ENCODE assay signal across 13 cellular contexts in the genomic region with DNA sequence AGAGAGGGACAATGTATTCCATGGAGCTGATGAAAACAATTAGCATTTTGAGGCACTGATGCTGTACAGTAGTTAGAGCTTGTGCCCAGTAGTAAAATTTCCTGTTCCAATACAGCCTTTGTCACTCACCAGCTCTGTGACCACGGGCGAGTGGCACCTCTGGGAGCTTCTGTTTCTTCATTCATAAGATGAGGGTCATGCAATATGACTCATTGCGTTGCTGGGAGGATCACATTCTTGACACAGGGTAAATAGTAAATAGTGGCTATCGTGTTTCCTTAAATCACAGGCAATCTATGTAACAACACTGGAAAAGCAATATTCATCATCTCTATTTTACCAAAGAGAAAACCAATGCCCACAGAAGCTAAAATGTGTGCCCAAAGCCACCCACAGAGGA. TPM values are rescaled to one million over a fixed set of nuclear protein-coding genes. Genes with fewer than 3 reads are reported as not detected.
DNase-seq lines count a peak whose midpoint lies in the region; ATAC-seq, FAIRE-seq and TF ChIP-seq lines count a peak whose summit lies in the region.
"Had no signal": no experiment of that assay in that cellular context is flagged by ENCODE, and none has a peak within 500 bp of the region (broad histone marks: within the 10 kb centered on the region; RNA-seq: fewer than 3 reads in every experiment).

No MANE protein-coding gene starts in this region.

- DNase-seq in HepG2 (ENCODE audit: low spot score) (peak; percentile 8), right lobe of liver (no peak), heart right ventricle (no peak), D721Med (ENCODE audit: insufficient read length, low spot score) (no peak), dermis blood vessel endothelial cell (no peak), ovary (no peak)
- DNase-seq: activated CD4-positive, alpha-beta memory T cell treated with anti-CD3 and anti-CD28 coated beads for 36 hours; amygdala; cortex of kidney had no signal

- H3K27ac ChIP-seq in HepG2 (ENCODE audit: extremely low read length, insufficient read depth, low read length) = no peak overlapping the region
- H3K27ac ChIP-seq in right lobe of liver = no peak overlapping the region
- peak overlapping the region in 8 of 10 donors; percentile 40 to 80 (median 74) for H3K27ac ChIP-seq in heart right ventricle
- no peak overlapping the region for H3K27ac ChIP-seq in ovary
- H3K27ac ChIP-seq: prostate gland had no signal

- in situ Hi-C loops in HepG2 (cut with HindIII; ENCODE audit: extremely low pct_ligation_motif_present, low pct_unique_long_range_greater_than_20kb) = no loop called here

- no peak overlapping the region for H2AFZ ChIP-seq in HepG2 (ENCODE audit: low read length)

- H3K4me3 ChIP-seq in HepG2 (replicated peaks in 1 of 3; ENCODE audit: insufficient read depth in 1 of 3, low read depth in 2 of 3, low read length in 3 of 3) (no peak overlapping the region), right lobe of liver (no peak overlapping the region), heart right ventricle (no peak overlapping the region), ovary (no peak overlapping the region)
- H3K4me3 ChIP-seq: HAP-1, prostate gland had no signal

- no peak overlapping the region for H3K4me2 ChIP-seq in HepG2 (ENCODE audit: low read depth, low read length)

- no peak for TF ChIP-seq CTCF in HepG2 (CRISPR knock-in tag; IDR thresholded peaks at IDR 0.05)
- no peak for TF ChIP-seq CTCF in right lobe of liver (IDR thresholded peaks at IDR 0.05)
- TF ChIP-seq CTCF in heart right ventricle (IDR thresholded peaks at IDR 0.05) = no peak
- no peak for TF ChIP-seq CTCF in D721Med (IDR thresholded peaks at IDR 0.05; ENCODE audit: insufficient read depth, missing control alignments)
- TF ChIP-seq CTCF in ovary (IDR thresholded peaks at IDR 0.05) = no peak

- 13% methylated on average over 4 of the region's 4 CpGs for WGBS in HepG2 (ENCODE audit: low lambda C conversion rate)
- 71% methylated on average over 4 of the region's 4 CpGs for WGBS in right lobe of liver (ENCODE audit: insufficient coverage, low coverage, low lambda C conversion rate, missing lambda C conversion rate)
- WGBS in heart right ventricle, 2 donors = 58 to 60% methylated on average over 4 of the region's 4 CpGs
- 69 to 84% (median 77%) methylated on average over 4 of the region's 4 CpGs for WGBS in ovary, 3 donors

- H4K20me1 ChIP-seq in HepG2 (ENCODE audit: insufficient read depth, low read length) = no peaks in the 10 kb centered on the region

- POLR2A ChIA-PET in HepG2 (lab: Yijun Ruan, JAX) = no interaction called here

- ATAC-seq in HepG2 (no peak; the same call in 2 of the 3 replicates), right lobe of liver (no peak), heart right ventricle (peak in 7 of 8 donors; percentile 21 to 62 (median 39)), HG03196 (IDR thresholded peaks at IDR 0.05; ENCODE audit: unreplicated experiment) (no peak)

- TF ChIP-seq RAD21 in HepG2 (CRISPR knock-in tag; IDR thresholded peaks at IDR 0.05) = no peak

- H3K27me3 ChIP-seq in HepG2 (ENCODE audit: control insufficient read depth in 1 of 2, insufficient read depth in 2 of 2, low read length in 2 of 2) (no peaks in the 10 kb centered on the region; a peak in 1 of 5 replicates), right lobe of liver (no peaks in the 10 kb centered on the region), heart right ventricle (peaks cover 0 to 16% (median 0%) of the 10 kb centered on the region in 7 donors), ovary (no peaks in the 10 kb centered on the region)

- peaks cover 6% of the 10 kb centered on the region; the same call in 1 of the 2 replicates for H3K4me1 ChIP-seq in HepG2 (ENCODE audit: insufficient read depth, low read length)
- H3K4me1 ChIP-seq in right lobe of liver = no peaks in the 10 kb centered on the region
- peaks cover 6 to 37% (median 13%) of the 10 kb centered on the region in 9 donors for H3K4me1 ChIP-seq in heart right ventricle
- H3K4me1 ChIP-seq in ovary (ENCODE audit: insufficient read depth) = no peaks in the 10 kb centered on the region
- H3K4me1 ChIP-seq: HAP-1, prostate gland had no signal

- no peak overlapping the region for H3K9ac ChIP-seq in HepG2 (ENCODE audit: insufficient read depth, low read depth, low read length)

- TF ChIP-seq POLR2A in HepG2 (IDR thresholded peaks at IDR 0.05; ENCODE audit: insufficient read depth in 1 of 2, low read depth in 2 of 2, low read length in 2 of 2) = no peak
- no peak for TF ChIP-seq POLR2A in right lobe of liver (IDR thresholded peaks at IDR 0.05)
- TF ChIP-seq POLR2A in ovary (IDR thresholded peaks at IDR 0.05) = no peak

- CTCF ChIA-PET in HepG2 (lab: Yijun Ruan, JAX; ENCODE audit: low intra/inter-chr PET ratio, low total read pairs) = no interaction called here

- BruUV-seq in HepG2 (replicated peaks; lab: Mats Ljungman, UMichigan) = no TSS peak

- no peak for TF ChIP-seq EP300 in HepG2 (IDR thresholded peaks at IDR 0.05; ENCODE audit: low read depth in 2 of 2, low read length in 2 of 2)
- no peak for TF ChIP-seq EP300 in HepG2 (CRISPR knock-in tag; IDR thresholded peaks at IDR 0.05; ENCODE audit: borderline replicate concordance)
- no peak for TF ChIP-seq EP300 in ovary (IDR thresholded peaks at IDR 0.05)

- H3K9me3 ChIP-seq in HepG2 (ENCODE audit: low read length) (no peaks in the 10 kb centered on the region), right lobe of liver (no peaks in the 10 kb centered on the region), heart right ventricle (no peaks in the 10 kb centered on the region), ovary (no peaks in the 10 kb centered on the region)
- H3K9me3 ChIP-seq: HAP-1, prostate gland had no signal

- no peaks in the 10 kb centered on the region for H3K36me3 ChIP-seq in HepG2 (replicated peaks in 1 of 2; ENCODE audit: control insufficient read depth in 1 of 2, insufficient read depth in 2 of 2, low read length in 2 of 2)
- H3K36me3 ChIP-seq in right lobe of liver = no peaks in the 10 kb centered on the region
- H3K36me3 ChIP-seq in heart right ventricle = no peaks in the 10 kb centered on the region
- H3K36me3 ChIP-seq in ovary = no peaks in the 10 kb centered on the region
- H3K36me3 ChIP-seq: HAP-1, prostate gland had no signal

- no peaks in the 10 kb centered on the region for H3K79me2 ChIP-seq in HepG2 (ENCODE audit: insufficient read depth, low read length)

- FAIRE-seq in HepG2 (lab: Jason Lieb, UNC) (no peak), D721Med (lab: Jason Lieb, UNC) (no peak)

- intact Hi-C loops in HepG2 (cut with micrococcal nuclease; ENCODE audit: unreplicated experiment) = no loop called here
- intact Hi-C loops in right lobe of liver (cut with DNase I) = no loop called here
- intact Hi-C loops in heart right ventricle (cut with DNase I) = no loop called here
- intact Hi-C loops in ovary (cut with DNase I) = no loop called here

TF ChIP-seq in HepG2, 621 proteins besides CTCF, POLR2A, EP300 and RAD21 (continues in another document):
- no peak for TF ChIP-seq PAX8 (CRISPR knock-in tag; IDR thresholded peaks at IDR 0.05; ENCODE audit: borderline replicate concordance)
- TF ChIP-seq ZNF101 (CRISPR knock-in tag; IDR thresholded peaks at IDR 0.05; ENCODE audit: borderline replicate concordance, low read depth) = no peak
- TF ChIP-seq FOSL2 (CRISPR knock-in tag; IDR thresholded peaks at IDR 0.05) = peak; percentile 55

TF ChIP-seq in PFSK-1, 5 proteins besides CTCF, POLR2A, EP300 and RAD21:
- TF ChIP-seq TAF1 (IDR thresholded peaks at IDR 0.05; ENCODE audit: borderline replicate concordance, insufficient read depth, low read length) (no peak), FOXP2 (optimal IDR thresholded peaks at IDR 0.05; ENCODE audit: borderline replicate concordance, extremely low read depth, extremely low read length, insufficient read depth) (peak; percentile 26)
TF ChIP-seq in PFSK-1: peak in this region for 1.

RNA-seq across cellular contexts. Expression of a gene that starts 4.5 kb away (rescaled TPM):
- total RNA-seq in HepG2 (2016; rRNA removed; fragmentation: Illumina TruSeq; extraction: Trizol) = not detected in 2 replicates
- total RNA-seq in HepG2 (2016; cell fraction: cytosol; rRNA removed; fragmentation: Illumina TruSeq; extraction: Trizol; ENCODE audit: low read depth) = not detected in 2 replicates
- total RNA-seq in HepG2 (2016; cell fraction: insoluble cytoplasmic fraction; rRNA removed; fragmentation: Illumina TruSeq; extraction: Trizol) = not detected in 2 replicates
- not detected in 2 replicates for total RNA-seq in HepG2 (2016; cell fraction: membrane; rRNA removed; fragmentation: Illumina TruSeq; extraction: Trizol)
- total RNA-seq in HepG2 (2016; cell fraction: nucleus; rRNA removed; fragmentation: Illumina TruSeq; extraction: Trizol) = not detected in 2 replicates
- polyA plus RNA-seq in HepG2 (2011; rRNA removed) = not detected in 2 replicates
- polyA plus RNA-seq in HepG2 (2011; cell fraction: cytosol; rRNA removed) = not detected in 2 replicates
- polyA plus RNA-seq in HepG2 (2011; cell fraction: nucleus; rRNA removed) = not detected in 2 replicates
- not detected in 2 replicates for polyA plus RNA-seq in HepG2 (2012)
- not detected in 2 replicates for polyA plus RNA-seq in HepG2 (2016; cell fraction: cytosol; fragmentation: Illumina TruSeq; extraction: Trizol; ENCODE audit: low read depth)
- polyA plus RNA-seq in HepG2 (2016; cell fraction: insoluble cytoplasmic fraction; fragmentation: Illumina TruSeq; extraction: Trizol; ENCODE audit: low read depth) = not detected in 2 replicates
- polyA plus RNA-seq in HepG2 (2016; cell fraction: membrane; fragmentation: Illumina TruSeq; extraction: Trizol; ENCODE audit: low read depth) = not detected in 2 replicates
- polyA plus RNA-seq in HepG2 (2016; cell fraction: nucleus; fragmentation: Illumina TruSeq; extraction: Trizol; ENCODE audit: insufficient read depth, low read depth) = not detected in 2 replicates
- polyA minus RNA-seq in HepG2 (2011; rRNA and poly(A)+ RNA removed; ENCODE audit: low replicate concordance) = not detected in 2 replicates
- polyA minus RNA-seq in HepG2 (2011; cell fraction: cytosol; rRNA and poly(A)+ RNA removed) = not detected in 2 replicates
- not detected in 2 replicates for polyA minus RNA-seq in HepG2 (2011; cell fraction: nucleus; rRNA and poly(A)+ RNA removed)
- not detected for total RNA-seq in right lobe of liver
- polyA plus RNA-seq in PFSK-1 (2012; ENCODE audit: insufficient read length, low read depth) = not detected
- 1 to 10 TPM in 1 of 10 donors, under 1 TPM in 6, not detected in 3; 0.42 to 1.6 (median 0.57) TPM for total RNA-seq in heart right ventricle
- polyA plus RNA-seq in heart right ventricle = under 1 TPM; 0.16 to 0.44 TPM
- total RNA-seq in dermis blood vessel endothelial cell = not detected in 2 replicates
- not detected for total RNA-seq in ovary
- polyA plus RNA-seq in ovary = not detected
- total RNA-seq: activated CD4-positive, alpha-beta memory T cell treated with anti-CD3 and anti-CD28 coated beads for 36 hours; prostate gland had no signal

Comparison
In these comparisons a context has a peak if more than half of its experiments do, and no peak if none do; other contexts are left out.
1. ATAC-seq: peak in heart right ventricle (7 of 8); none in HepG2 (single experiment), right lobe of liver (0 of 4) and HG03196 (single experiment).
2. H3K27ac ChIP-seq: peak in heart right ventricle (8 of 10); none in HepG2 (single experiment), right lobe of liver (0 of 3) and ovary (0 of 2).